Comparison of ENCODE assay signal across 19 cellular contexts in genomic region chr5:149325894-149326293, GRCh38. TPM values are rescaled to one million over a fixed set of nuclear protein-coding genes. Genes with fewer than 3 reads are reported as not detected.
"Had no signal": no experiment of that assay in that cellular context is flagged by ENCODE, and none has a peak within 500 bp of the region (broad histone marks: within the 10 kb centered on the region; RNA-seq: fewer than 3 reads in every experiment).

No MANE protein-coding gene starts in this region.

- H3K9me3 ChIP-seq: pancreas, thyroid gland had no signal

- H3K27me3 ChIP-seq: foreskin keratinocyte, pancreas, thyroid gland had no signal

- DNase-seq: activated CD4-positive, alpha-beta T cell treated with anti-CD3 and anti-CD28 coated beads for 48 hours; activated naive CD8-positive, alpha-beta T cell treated with anti-CD3 and anti-CD28 coated beads for 36 hours; amygdala; glutamatergic neuron; hypothalamus; kidney glomerular epithelial cell; pancreas; retina; stimulated activated CD4-positive, alpha-beta T cell treated with anti-CD3 and anti-CD28 coated beads, Interleukin-15, amount 100 ng/mL, for 24 hours; stimulated activated CD4-positive, alpha-beta T cell treated with anti-CD3 and anti-CD28 coated beads, Interleukin-4, amount 100 ng/mL, for 1 hour; stimulated activated naive B cell treated with anti-CD40 and anti-IgM and Interleukin-4, amounts not matched to agents 10 μg/mL and 1 μg/mL and 100 μg/mL, for 72 hours; T-helper 17 cell; thyroid gland had no signal

- H3K36me3 ChIP-seq: pancreas, thyroid gland had no signal

- H3K27ac ChIP-seq: foreskin keratinocyte, pancreas, thyroid gland had no signal

- ATAC-seq: pancreas; stimulated activated naive B cell treated with anti-CD40 and anti-IgM and Interleukin-4, amounts not matched to agents 10 μg/mL and 1 μg/mL and 100 μg/mL, for 72 hours; T-helper 17 cell; WTC11 had no signal

- H3K4me3 ChIP-seq: pancreas, thyroid gland had no signal

- FAIRE-seq: pancreas, urothelium cell line had no signal

RNA-seq across cellular contexts. Expression of gene IL17B, which starts 53.2 kb away (rescaled TPM):
- total RNA-seq: activated naive CD8-positive, alpha-beta T cell treated with anti-CD3 and anti-CD28 coated beads for 36 hours; dermis microvascular lymphatic vessel endothelial cell; foreskin keratinocyte; lower leg skin; neural crest cell; pancreas; T-helper 17 cell; WTC11 had no signal
- polyA plus RNA-seq: foreskin keratinocyte, pancreas had no signal
